ENCODE assay signal across 15 cellular contexts in genomic region chr10:88491314-88491713, GRCh38.
"Had no signal": no experiment of that assay in that cellular context is flagged by ENCODE, and none has a peak within 500 bp of the region (broad histone marks: within the 10 kb centered on the region; RNA-seq: fewer than 3 reads in every experiment).

No MANE protein-coding gene starts in this region.

- H3K27ac Mint-ChIP-seq: activated CD4-positive, alpha-beta T cell treated with anti-CD3 and anti-CD28 coated beads, Interleukin-2, amount 10 ng/mL, durations not matched to agents 7 days and 5 days; activated naive CD8-positive, alpha-beta T cell treated with anti-CD3 and anti-CD28 coated beads for 36 hours; activated T-helper 1 cell treated with anti-CD3 and anti-CD28 coated beads, Interleukin-12 subunit alpha, Interleukin-12 subunit beta, Interleukin-2, Interleukin-4 antibody, amounts not matched to agents 30 ng/mL and 10 ng/mL and 1 ng/mL, durations not matched to agents 14 hours and 24 hours and 36 hours; stimulated activated naive CD8-positive, alpha-beta T cell treated with anti-CD3 and anti-CD28 coated beads, Interleukin-15, Interleukin-2, amounts not matched to agents 100 ng/mL and 50 ng/mL, for 24 hours had no signal

- ATAC-seq: sciatic nerve had no signal

- H3K9me3 Mint-ChIP-seq: activated naive CD8-positive, alpha-beta T cell treated with anti-CD3 and anti-CD28 coated beads for 36 hours had no signal

- DNase-seq: activated CD4-positive, CD25-positive, alpha-beta regulatory T cell; activated CD8-positive, alpha-beta memory T cell treated with anti-CD3 and anti-CD28 coated beads, Interleukin-2, amount 50 U/mL, for 48 hours; activated naive CD8-positive, alpha-beta T cell treated with anti-CD3 and anti-CD28 coated beads for 36 hours; anterior cingulate cortex; brain microvascular endothelial cell; cortex of kidney; effector CD4-positive, alpha-beta T cell; islet precursor cell; ovary; trophoblast cell had no signal

- H3K27me3 Mint-ChIP-seq: stimulated activated naive CD8-positive, alpha-beta T cell treated with anti-CD3 and anti-CD28 coated beads, Interleukin-15, Interleukin-2, amounts not matched to agents 100 ng/mL and 50 ng/mL, for 24 hours had no signal

- H3K4me3 Mint-ChIP-seq: activated CD4-positive, alpha-beta T cell treated with anti-CD3 and anti-CD28 coated beads, Interleukin-2, amount 10 ng/mL, durations not matched to agents 7 days and 5 days; activated naive CD8-positive, alpha-beta T cell treated with anti-CD3 and anti-CD28 coated beads for 36 hours; activated T-helper 1 cell treated with anti-CD3 and anti-CD28 coated beads, Interleukin-12 subunit alpha, Interleukin-12 subunit beta, Interleukin-2, Interleukin-4 antibody, amounts not matched to agents 30 ng/mL and 10 ng/mL and 1 ng/mL, durations not matched to agents 14 hours and 24 hours and 36 hours; neural crest cell; stimulated activated naive CD8-positive, alpha-beta T cell treated with anti-CD3 and anti-CD28 coated beads, Interleukin-15, Interleukin-2, amounts not matched to agents 100 ng/mL and 50 ng/mL, for 24 hours had no signal
